In the genomic region with DNA sequence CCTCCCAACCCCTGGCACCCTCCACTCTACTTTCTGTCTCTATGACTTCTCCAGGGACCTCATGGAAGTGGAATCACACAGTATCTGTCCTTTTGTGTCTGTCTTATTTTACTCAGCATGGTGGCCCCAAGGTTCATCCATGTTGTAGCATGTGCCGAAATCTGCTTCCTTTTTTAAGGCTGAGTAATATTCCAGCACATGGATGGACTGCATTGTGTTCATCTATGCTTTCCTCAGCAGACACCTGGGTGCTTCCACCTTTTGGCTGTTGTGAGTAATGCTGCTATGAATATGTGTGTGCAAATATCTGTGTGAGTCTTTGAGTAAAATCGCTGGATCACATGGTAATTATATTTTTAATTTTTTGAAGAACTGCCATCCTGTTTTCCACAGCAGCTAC, we compare ENCODE assay signal across 8 cellular contexts. TPM values are rescaled to one million over a fixed set of nuclear protein-coding genes. Genes with fewer than 3 reads are reported as not detected.
DNase-seq lines count a peak whose midpoint lies in the region; ATAC-seq, FAIRE-seq and TF ChIP-seq lines count a peak whose summit lies in the region.

No MANE protein-coding gene starts in this region.

- H4K8ac ChIP-seq in trophoblast cell (ENCODE audit: low read depth, low read length), result no peak overlapping the region

- no peak overlapping the region for H2BK12ac ChIP-seq in trophoblast cell (ENCODE audit: low read length)

- no peaks in the 10 kb centered on the region for H3K27me3 Mint-ChIP-seq in activated CD4-positive, alpha-beta T cell treated with anti-CD3 and anti-CD28 coated beads for 36 hours

- no peak for ATAC-seq in activated CD4-positive, alpha-beta T cell treated with anti-CD3 and anti-CD28 coated beads for 36 hours
- ATAC-seq in GM12878 (no peak), GM18858 (IDR thresholded peaks at IDR 0.05; ENCODE audit: unreplicated experiment) (no peak)

- no peak overlapping the region for H3K14ac ChIP-seq in trophoblast cell (ENCODE audit: low read length)

- in situ Hi-C loops in KBM-7 (cut with MboI; ENCODE audit: low pct_unique_long_range_greater_than_20kb, low sequenced_read_pairs), result no loop called here
- in situ Hi-C loops in GM12878 (cut with MboI), result no loop called here

- peak overlapping the region; percentile 40 for H3K27ac ChIP-seq in GM12878 (ENCODE audit: control insufficient read depth, insufficient read depth)
- no peak overlapping the region for H3K27ac ChIP-seq in trophoblast cell (ENCODE audit: low read depth, low read length)
- H3K27ac ChIP-seq in coronary artery, result no peak overlapping the region
- no peak overlapping the region for H3K27ac ChIP-seq in uterus

- H3K27ac Mint-ChIP-seq in activated CD4-positive, alpha-beta T cell treated with anti-CD3 and anti-CD28 coated beads for 36 hours, result peak overlapping the region; percentile 69

- H3K4me3 ChIP-seq in GM12878 (no peak overlapping the region), trophoblast cell (ENCODE audit: low read depth, low read length) (no peak overlapping the region), coronary artery (no peak overlapping the region), uterus (no peak overlapping the region)

- H3K27me3 ChIP-seq in GM12878 (replicated peaks in 1 of 2; ENCODE audit: control insufficient read depth in 2 of 2, insufficient read depth in 2 of 2, low read length in 1 of 2) (no peaks in the 10 kb centered on the region), trophoblast cell (ENCODE audit: insufficient read depth, low read length) (no peaks in the 10 kb centered on the region), uterus (no peaks in the 10 kb centered on the region)

- WGBS in GM12878 (ENCODE audit: insufficient coverage, insufficient replicate concordance, low lambda C conversion rate, missing lambda C conversion rate), result 77% methylated on average over 2 of the region's 2 CpGs
- WGBS in trophoblast cell (ENCODE audit: extremely low coverage, insufficient coverage, insufficient read length), result no CpG with 5 or more reads among the region's 2 CpGs

- FAIRE-seq in GM12878 (lab: Jason Lieb, UNC), result no peak

- H4K20me1 ChIP-seq in GM12878 (ENCODE audit: control insufficient read depth, insufficient read depth), result no peaks in the 10 kb centered on the region

- H3K9ac ChIP-seq in GM12878 (ENCODE audit: control insufficient read depth, insufficient read depth, low read length) (no peak overlapping the region), trophoblast cell (ENCODE audit: low read length) (no peak overlapping the region)

- H3K36me3 Mint-ChIP-seq in activated CD4-positive, alpha-beta T cell treated with anti-CD3 and anti-CD28 coated beads for 36 hours (ENCODE audit: low read depth), result peaks cover 5% of the 10 kb centered on the region

- H3K4me1 ChIP-seq in GM12878 (ENCODE audit: control insufficient read depth, insufficient read depth, low read length), result peaks cover 47% of the 10 kb centered on the region
- peaks cover 9% of the 10 kb centered on the region in 2 experiments for H3K4me1 ChIP-seq in trophoblast cell (ENCODE audit: control insufficient read depth in 1 of 2, insufficient read depth in 2 of 2, low read length in 2 of 2)
- H3K4me1 ChIP-seq in uterus, result peaks cover 0 to 16% of the 10 kb centered on the region in 2 donors

- H3K79me1 ChIP-seq in trophoblast cell (ENCODE audit: low read length), result peaks cover 14% of the 10 kb centered on the region

- BruUV-seq in GM12878 (replicated peaks; lab: Mats Ljungman, UMichigan), result no TSS peak

- TF ChIP-seq RAD21 in GM12878 (IDR thresholded peaks at IDR 0.05; ENCODE audit: insufficient read depth, low read depth, low read length), result peak; percentile 35

- POLR2A ChIA-PET in activated CD4-positive, alpha-beta T cell treated with anti-CD3 and anti-CD28 coated beads for 36 hours (lab: Charles Lee), result no interaction called here
- POLR2A ChIA-PET in GM12878 (lab: Charles Lee), result interaction anchor here (1.4 to 2.1 kb wide), 2 partner anchors 11 to 283 kb away, joined by 3 to 6 read pairs; no protein-coding TSS in a partner anchor

- H2BK5ac ChIP-seq in trophoblast cell (ENCODE audit: low read depth, low read length, poor library complexity), result no peak overlapping the region

- H3K23ac ChIP-seq in trophoblast cell (ENCODE audit: low read length), result no peak overlapping the region

- TF ChIP-seq POLR2A in GM12878 (IDR thresholded peaks at IDR 0.05; ENCODE audit: low read depth, low read length), result no peak
- TF ChIP-seq POLR2A in uterus (IDR thresholded peaks at IDR 0.05), result no peak

- TF ChIP-seq CTCF in GM12878 (IDR thresholded peaks at IDR 0.05 in 2 of 3, conservative IDR thresholded peaks at IDR 0.05 in 1 of 3; ENCODE audit: control insufficient read depth in 2 of 3, extremely low read depth in 1 of 3, insufficient read depth in 1 of 3, low read depth in 3 of 3, low read length in 3 of 3), result peak in 2 of 3 experiments; percentile 19 to 26; a peak in 2 of 6 replicates
- TF ChIP-seq CTCF in coronary artery (IDR thresholded peaks at IDR 0.05), result no peak
- TF ChIP-seq CTCF in uterus (IDR thresholded peaks at IDR 0.05), result no peak

- H2BK120ac ChIP-seq in trophoblast cell (ENCODE audit: insufficient read depth, low read length, poor library complexity), result no peak overlapping the region

- H4K12ac ChIP-seq in trophoblast cell (ENCODE audit: low read depth, low read length), result no peak overlapping the region

- H3K4me2 ChIP-seq in GM12878 (ENCODE audit: control insufficient read depth, insufficient read depth) (peak overlapping the region; percentile 66), trophoblast cell (ENCODE audit: low read length) (no peak overlapping the region)

- no peak overlapping the region for H3K18ac ChIP-seq in trophoblast cell (ENCODE audit: low read length)

- H3K4me3 Mint-ChIP-seq in activated CD4-positive, alpha-beta T cell treated with anti-CD3 and anti-CD28 coated beads for 36 hours, result peak overlapping the region; percentile 36

- H3K79me2 ChIP-seq in GM12878 (ENCODE audit: control insufficient read depth, insufficient read depth, low read length) (peaks cover 37% of the 10 kb centered on the region), trophoblast cell (ENCODE audit: control insufficient read depth, insufficient read depth, low read length, poor library complexity) (peaks cover 12% of the 10 kb centered on the region)

- peak; percentile 42 for DNase-seq in activated CD4-positive, alpha-beta T cell treated with anti-CD3 and anti-CD28 coated beads for 36 hours
- DNase-seq in activated CD4-positive, alpha-beta T cell treated with anti-CD3 and anti-CD28 coated beads, Interleukin-2, amount 50 U/mL, for 48 hours, result no peak
- peak; percentile 24 for DNase-seq in KBM-7
- DNase-seq in GM12878 (ENCODE audit: low read depth, low spot score), result no peak
- DNase-seq in trophoblast cell, result peak; percentile 23 to 56
- DNase-seq in coronary artery (ENCODE audit: low spot score), result no peak
- DNase-seq in uterus, result no peak

- H4K91ac ChIP-seq in trophoblast cell (ENCODE audit: low read depth, low read length), result no peak overlapping the region

- RAD21 ChIA-PET in GM12878 (lab: Charles Lee; ENCODE audit: unreplicated experiment), result interaction anchor here (1.2 to 3.0 kb wide), 5 partner anchors 11 to 284 kb away, joined by 4 to 27 read pairs (median 7); partner anchors contain the start of gene CFAP410

- intact Hi-C loops in activated CD4-positive, alpha-beta T cell treated with anti-CD3 and anti-CD28 coated beads for 36 hours (cut with DNase I, micrococcal nuclease), result no loop called here
- intact Hi-C loops in GM12878 (cut with micrococcal nuclease; ENCODE audit: unreplicated experiment), result no loop called here
- intact Hi-C loops in uterus (cut with DNase I; ENCODE audit: low total_unique reads), result no loop called here

- no peak overlapping the region for H2AK5ac ChIP-seq in trophoblast cell (ENCODE audit: low read length)

- H3K36me3 ChIP-seq in GM12878 (ENCODE audit: control insufficient read depth in 2 of 2, insufficient read depth in 2 of 2, low read length in 1 of 2) (no peaks in the 10 kb centered on the region), trophoblast cell (ENCODE audit: control insufficient read depth in 1 of 2, insufficient read depth in 2 of 2, low read length in 2 of 2) (no peaks in the 10 kb centered on the region), uterus (no peaks in the 10 kb centered on the region)

- H3K9me3 ChIP-seq in GM12878 (replicated peaks; ENCODE audit: control insufficient read depth, insufficient read depth, low read length) (no peaks in the 10 kb centered on the region), trophoblast cell (ENCODE audit: insufficient read depth, low read depth, low read length) (no peaks in the 10 kb centered on the region), uterus (no peaks in the 10 kb centered on the region)

- no peak overlapping the region for H2AFZ ChIP-seq in GM12878 (ENCODE audit: control insufficient read depth, low read depth, low read length)
- no peak overlapping the region for H2AFZ ChIP-seq in trophoblast cell (ENCODE audit: insufficient read depth, low read length, poor library complexity)

- no peaks in the 10 kb centered on the region for H3K9me3 Mint-ChIP-seq in activated CD4-positive, alpha-beta T cell treated with anti-CD3 and anti-CD28 coated beads for 36 hours (ENCODE audit: low read depth)

- peaks cover 45% of the 10 kb centered on the region for H3K4me1 Mint-ChIP-seq in activated CD4-positive, alpha-beta T cell treated with anti-CD3 and anti-CD28 coated beads for 36 hours

- TF ChIP-seq EP300 in GM12878 (IDR thresholded peaks at IDR 0.05; ENCODE audit: borderline replicate concordance in 1 of 2, control insufficient read depth in 1 of 2, low read depth in 2 of 2, low read length in 2 of 2), result no peak

- no peak overlapping the region for H3K4ac ChIP-seq in trophoblast cell (ENCODE audit: low read depth, low read length)

- SMC1A ChIA-PET in GM12878 (lab: Charles Lee; ENCODE audit: uncharacterized antibody, unreplicated experiment), result interaction anchor here (1.3 to 2.8 kb wide), 2 partner anchors 30 to 40 kb away, joined by 4 to 11 read pairs; no protein-coding TSS in a partner anchor

- CTCF ChIA-PET in activated CD4-positive, alpha-beta T cell treated with anti-CD3 and anti-CD28 coated beads for 36 hours (lab: Charles Lee), result interaction anchor here (0.7 to 1.4 kb wide), 11 partner anchors 21 to 284 kb away, joined by 3 to 8 read pairs (median 3); no protein-coding TSS in a partner anchor
- CTCF ChIA-PET in GM12878 (lab: Yijun Ruan, JAX), result interaction anchor here (0.5 to 2.0 kb wide), 16 partner anchors 9 to 1332 kb away, joined by 3 to 15 read pairs (median 4); no protein-coding TSS in a partner anchor

RNA-seq across cellular contexts. Expression of gene PFKL, which starts 1.6 kb away (rescaled TPM):
- 100 to 1,000 TPM; 167 to 202 TPM for total RNA-seq in activated CD4-positive, alpha-beta T cell treated with anti-CD3 and anti-CD28 coated beads for 36 hours
- 144 and 180 TPM in 2 replicates for total RNA-seq in GM12878 (2013; cell fraction: nucleolus; rRNA removed)
- total RNA-seq in GM12878 (2014; rRNA removed) (127 and 146 TPM in 2 replicates), GM12878 (2014; rRNA removed; fragmentation: Illumina TruSeq; extraction: Trizol) (52.6 and 56.1 TPM in 2 replicates), GM12878 (2021) (192 and 194 TPM in 2 replicates), uterus (100 to 1,000 TPM in 1 of 4 donors, 10 to 100 TPM in 3; 36.5 to 144 (median 75.4) TPM)
- 60.4 TPM for polyA plus RNA-seq in GM12878 (2011; ENCODE audit: low read depth)
- polyA plus RNA-seq in GM12878 (2011; rRNA removed) (43.3 and 94.2 TPM in 2 replicates), GM12878 (2014; fragmentation: Illumina TruSeq; extraction: Trizol) (7.8 and 45.7 TPM in 2 replicates), GM12878 (2014; fragmentation: Nextera tagmentation; extraction: Ambion mirVana) (10 to 100 TPM in 1 of 2 experiments, 1 to 10 TPM in 1; 1.2 to 11.2 TPM), GM12878 (2014; rRNA removed) (130 and 154 TPM in 2 replicates), GM12878 (2016; fragmentation: Nextera tagmentation; extraction: Ambion mirVana) (100 to 1,000 TPM; 184 to 191 TPM)
- 130 and 162 TPM in 2 replicates for polyA plus RNA-seq in GM12878 (2011; cell fraction: cytosol; rRNA removed)
- polyA plus RNA-seq in GM12878 (2011; cell fraction: nucleus; rRNA removed), result 550 and 578 TPM in 2 replicates
- 148 and 190 TPM in 2 replicates for polyA plus RNA-seq in GM12878 (2012)
- polyA minus RNA-seq in GM12878 (2011; rRNA and poly(A)+ RNA removed), result 76.6 and 156 TPM in 2 replicates
- polyA minus RNA-seq in GM12878 (2011; cell fraction: cytosol; rRNA and poly(A)+ RNA removed), result 59.1 and 73.4 TPM in 2 replicates
- polyA minus RNA-seq in GM12878 (2011; cell fraction: nucleus; rRNA and poly(A)+ RNA removed), result 62.3 and 85.3 TPM in 2 replicates
- 82.7 and 83.7 TPM in 2 replicates for polyA plus RNA-seq in trophoblast cell (2013)

RNA-seq across cellular contexts. Expression of gene AIRE, which starts 12.6 kb away (rescaled TPM):
- not detected for total RNA-seq in activated CD4-positive, alpha-beta T cell treated with anti-CD3 and anti-CD28 coated beads for 36 hours
- total RNA-seq in GM12878 (2013; cell fraction: nucleolus; rRNA removed), result 0.81 and 0.83 TPM in 2 replicates
- not detected in 2 replicates for total RNA-seq in GM12878 (2014; rRNA removed)
- total RNA-seq in GM12878 (2014; rRNA removed; fragmentation: Illumina TruSeq; extraction: Trizol), result not detected in 2 replicates
- total RNA-seq in GM12878 (2021), result 0.10 TPM in 1 of 2 replicates, not detected in the other
- polyA plus RNA-seq in GM12878 (2011; ENCODE audit: low read depth), result not detected
- polyA plus RNA-seq in GM12878 (2011; rRNA removed), result 0.03 and 0.05 TPM in 2 replicates
- 0.04 and 0.08 TPM in 2 replicates for polyA plus RNA-seq in GM12878 (2011; cell fraction: cytosol; rRNA removed)
- polyA plus RNA-seq in GM12878 (2011; cell fraction: nucleus; rRNA removed), result 0.61 and 1.2 TPM in 2 replicates
- 0.04 TPM in 1 of 2 replicates, not detected in the other for polyA plus RNA-seq in GM12878 (2012)
- polyA plus RNA-seq in GM12878 (2014; fragmentation: Illumina TruSeq; extraction: Trizol), result not detected in 2 replicates
- not detected for polyA plus RNA-seq in GM12878 (2014; fragmentation: Nextera tagmentation; extraction: Ambion mirVana)
- polyA plus RNA-seq in GM12878 (2014; rRNA removed), result not detected in 2 replicates
- polyA plus RNA-seq in GM12878 (2016; fragmentation: Nextera tagmentation; extraction: Ambion mirVana), result not detected
- 0.10 and 0.15 TPM in 2 replicates for polyA minus RNA-seq in GM12878 (2011; rRNA and poly(A)+ RNA removed)
- polyA minus RNA-seq in GM12878 (2011; cell fraction: cytosol; rRNA and poly(A)+ RNA removed), result not detected in 2 replicates
- 0.10 and 0.12 TPM in 2 replicates for polyA minus RNA-seq in GM12878 (2011; cell fraction: nucleus; rRNA and poly(A)+ RNA removed)
- 0.18 and 0.21 TPM in 2 replicates for polyA plus RNA-seq in trophoblast cell (2013)
- total RNA-seq in uterus, result under 1 TPM in 1 of 4 donors, not detected in 3; 0.21 TPM

RNA-seq across cellular contexts. Expression of gene DNMT3L, which starts 36.6 kb away (rescaled TPM):
- not detected for total RNA-seq in activated CD4-positive, alpha-beta T cell treated with anti-CD3 and anti-CD28 coated beads for 36 hours
- not detected in 2 replicates for total RNA-seq in GM12878 (2013; cell fraction: nucleolus; rRNA removed)
- total RNA-seq in GM12878 (2014; rRNA removed) (not detected in 2 replicates), GM12878 (2014; rRNA removed; fragmentation: Illumina TruSeq; extraction: Trizol) (not detected in 2 replicates), GM12878 (2021) (not detected in 2 replicates), uterus (not detected)
- polyA plus RNA-seq in GM12878 (2011; ENCODE audit: low read depth), result not detected
- polyA plus RNA-seq in GM12878 (2011; rRNA removed) (not detected in 2 replicates), GM12878 (2014; fragmentation: Illumina TruSeq; extraction: Trizol) (not detected in 2 replicates), GM12878 (2014; fragmentation: Nextera tagmentation; extraction: Ambion mirVana) (not detected), GM12878 (2014; rRNA removed) (not detected in 2 replicates), GM12878 (2016; fragmentation: Nextera tagmentation; extraction: Ambion mirVana) (not detected)
- not detected in 2 replicates for polyA plus RNA-seq in GM12878 (2011; cell fraction: cytosol; rRNA removed)
- not detected in 2 replicates for polyA plus RNA-seq in GM12878 (2011; cell fraction: nucleus; rRNA removed)
- polyA plus RNA-seq in GM12878 (2012), result not detected in 2 replicates
- polyA minus RNA-seq in GM12878 (2011; rRNA and poly(A)+ RNA removed), result not detected in 2 replicates
- polyA minus RNA-seq in GM12878 (2011; cell fraction: cytosol; rRNA and poly(A)+ RNA removed), result not detected in 2 replicates
- not detected in 2 replicates for polyA minus RNA-seq in GM12878 (2011; cell fraction: nucleus; rRNA and poly(A)+ RNA removed)
- polyA plus RNA-seq in trophoblast cell (2013), result 0.42 and 0.48 TPM in 2 replicates

RNA-seq across cellular contexts. Expression of gene CFAP410, which starts 40.9 kb away (rescaled TPM):
- total RNA-seq in activated CD4-positive, alpha-beta T cell treated with anti-CD3 and anti-CD28 coated beads for 36 hours, result 10 to 100 TPM in 1 of 2 experiments, 1 to 10 TPM in 1; 7.3 to 11.4 TPM
- 19.8 and 23.7 TPM in 2 replicates for total RNA-seq in GM12878 (2013; cell fraction: nucleolus; rRNA removed)
- total RNA-seq in GM12878 (2014; rRNA removed) (16.8 and 24.6 TPM in 2 replicates), GM12878 (2014; rRNA removed; fragmentation: Illumina TruSeq; extraction: Trizol) (2.6 and 2.8 TPM in 2 replicates), GM12878 (2021) (20.3 and 23.6 TPM in 2 replicates), uterus (10 to 100 TPM; 23.8 to 44.8 (median 26.0) TPM)
- polyA plus RNA-seq in GM12878 (2011; ENCODE audit: low read depth), result 4.9 TPM
- polyA plus RNA-seq in GM12878 (2011; rRNA removed) (2.8 and 5.2 TPM in 2 replicates), GM12878 (2014; fragmentation: Illumina TruSeq; extraction: Trizol) (0.52 and 1.3 TPM in 2 replicates), GM12878 (2014; fragmentation: Nextera tagmentation; extraction: Ambion mirVana) (1 to 10 TPM in 1 of 2 experiments, under 1 TPM in 1; 0.14 to 2.1 TPM), GM12878 (2014; rRNA removed) (24.8 and 27.1 TPM in 2 replicates), GM12878 (2016; fragmentation: Nextera tagmentation; extraction: Ambion mirVana) (10 to 100 TPM; 17.5 to 20.9 TPM)
- 8.2 and 16.1 TPM in 2 replicates for polyA plus RNA-seq in GM12878 (2011; cell fraction: cytosol; rRNA removed)
- 87.0 and 101 TPM in 2 replicates for polyA plus RNA-seq in GM12878 (2011; cell fraction: nucleus; rRNA removed)
- 21.9 and 22.9 TPM in 2 replicates for polyA plus RNA-seq in GM12878 (2012)
- polyA minus RNA-seq in GM12878 (2011; rRNA and poly(A)+ RNA removed), result 1.4 and 5.8 TPM in 2 replicates
- 1.8 and 2.8 TPM in 2 replicates for polyA minus RNA-seq in GM12878 (2011; cell fraction: cytosol; rRNA and poly(A)+ RNA removed)
- polyA minus RNA-seq in GM12878 (2011; cell fraction: nucleus; rRNA and poly(A)+ RNA removed), result 7.5 and 11.9 TPM in 2 replicates
- 8.3 and 10.1 TPM in 2 replicates for polyA plus RNA-seq in trophoblast cell (2013)

RNA-seq across cellular contexts. Expression of gene TRPM2, which starts 55.1 kb away (rescaled TPM):
- total RNA-seq in activated CD4-positive, alpha-beta T cell treated with anti-CD3 and anti-CD28 coated beads for 36 hours, result 1 to 10 TPM; 1.5 to 1.7 TPM
- 0.42 and 0.61 TPM in 2 replicates for total RNA-seq in GM12878 (2013; cell fraction: nucleolus; rRNA removed)
- total RNA-seq in GM12878 (2014; rRNA removed) (2.6 and 2.7 TPM in 2 replicates), GM12878 (2014; rRNA removed; fragmentation: Illumina TruSeq; extraction: Trizol) (3.5 and 4.4 TPM in 2 replicates), GM12878 (2021) (9.1 and 9.9 TPM in 2 replicates), uterus (1 to 10 TPM in 2 of 4 donors, under 1 TPM in 2; 0.29 to 3.1 (median 1.8) TPM)
- polyA plus RNA-seq in GM12878 (2011; ENCODE audit: low read depth), result 4.9 TPM
- polyA plus RNA-seq in GM12878 (2011; rRNA removed) (0.03 and 0.17 TPM in 2 replicates), GM12878 (2014; fragmentation: Illumina TruSeq; extraction: Trizol) (0.86 and 2.4 TPM in 2 replicates), GM12878 (2014; fragmentation: Nextera tagmentation; extraction: Ambion mirVana) (under 1 TPM; 0.34 to 0.82 TPM), GM12878 (2014; rRNA removed) (4.1 and 4.8 TPM in 2 replicates), GM12878 (2016; fragmentation: Nextera tagmentation; extraction: Ambion mirVana) (1 to 10 TPM; 2.5 to 3.7 TPM)
- 0.03 TPM in 1 of 2 replicates, not detected in the other for polyA plus RNA-seq in GM12878 (2011; cell fraction: cytosol; rRNA removed)
- polyA plus RNA-seq in GM12878 (2011; cell fraction: nucleus; rRNA removed), result 0.22 and 0.30 TPM in 2 replicates
- polyA plus RNA-seq in GM12878 (2012), result 5.5 and 6.1 TPM in 2 replicates
- 0.05 TPM in 1 of 2 replicates, not detected in the other for polyA minus RNA-seq in GM12878 (2011; rRNA and poly(A)+ RNA removed)
- 4.4 TPM in 1 of 2 replicates, not detected in the other for polyA minus RNA-seq in GM12878 (2011; cell fraction: cytosol; rRNA and poly(A)+ RNA removed)
- polyA minus RNA-seq in GM12878 (2011; cell fraction: nucleus; rRNA and poly(A)+ RNA removed), result under 0.01 and 0.38 TPM in 2 replicates
- polyA plus RNA-seq in trophoblast cell (2013), result 0.01 and 0.03 TPM in 2 replicates

Comparison
In these comparisons a context has a peak if more than half of its experiments do, and no peak if none do; other contexts are left out.
1. DNase-seq: peak in activated CD4-positive, alpha-beta T cell treated with anti-CD3 and anti-CD28 coated beads for 36 hours (single experiment), KBM-7 (single experiment) and trophoblast cell (2 of 2); none in activated CD4-positive, alpha-beta T cell treated with anti-CD3 and anti-CD28 coated beads, Interleukin-2, amount 50 U/mL, for 48 hours (0 of 2), GM12878 (single experiment), coronary artery (single experiment) and uterus (0 of 2).
2. CTCF ChIP-seq: peak in GM12878 (2 of 3); none in coronary artery (single experiment) and uterus (0 of 4).